ENCODE assay signal across 25 cellular contexts in the genomic region with DNA sequence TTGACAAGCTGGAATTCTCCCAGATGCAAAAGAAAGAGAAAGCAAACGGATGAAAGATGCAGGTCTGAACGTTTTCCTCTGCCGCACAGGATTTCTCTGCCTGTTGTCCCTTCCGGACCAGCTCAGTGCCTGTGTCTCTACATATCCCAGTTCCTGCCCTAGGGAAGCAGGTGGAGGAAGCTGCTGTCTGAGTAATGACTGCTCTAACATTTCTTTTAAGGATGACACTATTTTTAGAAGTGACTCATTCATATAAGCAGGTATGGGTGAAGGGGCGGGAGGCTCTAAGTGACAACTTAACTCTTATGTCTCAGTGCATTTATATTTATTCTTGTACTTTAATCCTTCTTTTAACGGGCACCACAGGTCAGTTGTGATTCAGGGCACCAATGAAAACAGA.
A peak's percentile ranks its signal among the peaks of the same experiment; 100 is the strongest.
DNase-seq lines count a peak whose midpoint lies in the region; FAIRE-seq and TF ChIP-seq lines count a peak whose summit lies in the region.
"Had no signal": no experiment of that assay in that cellular context is flagged by ENCODE, and none has a peak within 500 bp of the region (broad histone marks: within the 10 kb centered on the region; RNA-seq: fewer than 3 reads in every experiment).

No MANE protein-coding gene starts in this region.

- H3K27ac ChIP-seq in breast epithelium: no peak overlapping the region
- peak overlapping the region; percentile 38 for H3K27ac ChIP-seq in angular gyrus (ENCODE audit: low read depth, low read length)
- no peak overlapping the region for H3K27ac ChIP-seq in keratinocyte (ENCODE audit: control insufficient read depth, insufficient read depth, low read length)
- H3K27ac ChIP-seq: body of pancreas, upper lobe of left lung had no signal

- no peak for TF ChIP-seq POLR2A in breast epithelium (IDR thresholded peaks at IDR 0.05)

- peaks cover 6% of the 10 kb centered on the region for H3K4me1 Mint-ChIP-seq in MCF 10A (ENCODE audit: insufficient read depth, unreplicated experiment)
- H3K4me1 Mint-ChIP-seq: activated B cell treated with CpG ODN at 0.5 μM for 24 hours, natural killer cell had no signal

- no peak for TF ChIP-seq CTCF in MCF 10A (IDR thresholded peaks at IDR 0.05; ENCODE audit: unreplicated experiment)
- no peak for TF ChIP-seq CTCF in breast epithelium (IDR thresholded peaks at IDR 0.05)
- no peak for TF ChIP-seq CTCF in keratinocyte (optimal IDR thresholded peaks at IDR 0.05 in 1 of 3, IDR thresholded peaks at IDR 0.05 in 1 of 3, conservative IDR thresholded peaks at IDR 0.05 in 1 of 3; ENCODE audit: extremely low read depth in 1 of 3, insufficient read depth in 2 of 3, low read length in 3 of 3)

- intact Hi-C loops in MCF 10A (cut with micrococcal nuclease) (no loop called here), breast epithelium (cut with DNase I; ENCODE audit: low total_unique reads) (no loop called here)

- CTCF ChIA-PET in MCF 10A (lab: Yijun Ruan, JAX): interaction anchor here (0.7 to 1.3 kb wide), 2 partner anchors 10 to 42 kb away, joined by 3 to 4 read pairs; no protein-coding TSS in a partner anchor

- dilution Hi-C loops in keratinocyte (cut with MboI; ENCODE audit: extremely low pct_ligation_motif_present, low sequenced_read_pairs): no loop called here

- no peaks in the 10 kb centered on the region for H3K9me1 ChIP-seq in keratinocyte (ENCODE audit: control insufficient read depth, extremely low read depth, insufficient read depth, low read length)

- H3K4me3 Mint-ChIP-seq in MCF 10A (ENCODE audit: unreplicated experiment): no peak overlapping the region
- H3K4me3 Mint-ChIP-seq: activated B cell treated with CpG ODN at 0.5 μM for 24 hours; natural killer cell; stimulated activated naive CD8-positive, alpha-beta T cell treated with anti-CD3 and anti-CD28 coated beads, Interleukin-15, amount 100 ng/mL, for 72 hours; T-helper 2 cell treated with Interferon-gamma antibody and Interleukin-4, amounts not matched to agents 5 μg/mL and 100 μg/mL, for 36 hours had no signal

- H3K36me3 Mint-ChIP-seq in MCF 10A (ENCODE audit: insufficient read depth, unreplicated experiment): no peaks in the 10 kb centered on the region
- H3K36me3 Mint-ChIP-seq: natural killer cell had no signal

- H3K9ac ChIP-seq in keratinocyte (ENCODE audit: control insufficient read depth, extremely low read depth, insufficient read depth, low read length): no peak overlapping the region
- H3K9ac ChIP-seq: SK-N-SH had no signal

- no peaks in the 10 kb centered on the region for H4K20me1 ChIP-seq in keratinocyte (ENCODE audit: control insufficient read depth, extremely low read depth, insufficient read depth, low read length)

- H3K4me2 ChIP-seq in keratinocyte (ENCODE audit: control insufficient read depth, extremely low read depth, insufficient read depth, low read depth, low read length): peak overlapping the region; percentile 61
- H3K4me2 ChIP-seq: SK-N-SH had no signal

- peak; percentile 86 for FAIRE-seq in keratinocyte (lab: Jason Lieb, UNC)
- FAIRE-seq: colon, endometrium, H54 had no signal

- peak; percentile 31 for DNase-seq in MCF 10A (ENCODE audit: unreplicated experiment)
- no peak for DNase-seq in breast epithelium (ENCODE audit: low spot score in 2 of 2)
- peak; percentile 5 for DNase-seq in keratinocyte (ENCODE audit: low read depth, low spot score)
- no peak for DNase-seq in activated naive CD4-positive, alpha-beta T cell treated with anti-CD3 and anti-CD28 coated beads, Interleukin-2, amount 50 U/mL, for 16 hours
- no peak for DNase-seq in activated CD4-positive, alpha-beta T cell treated with anti-CD3 and anti-CD28 coated beads for 1 hour
- DNase-seq in NCI-H2171 (lab: John Stamatoyannopoulos, UW): no peak
- no peak for DNase-seq in NOMO-1 treated with dmso at 0.1 percent for 144 hours (lab: John Stamatoyannopoulos, UW; ENCODE audit: unreplicated experiment)
- DNase-seq: activated B cell treated with CpG ODN at 0.5 μM for 24 hours; activated CD4-positive, alpha-beta T cell treated with anti-CD3 and anti-CD28 coated beads, Interleukin-2, amount 50 U/mL, for 48 hours; activated effector memory CD4-positive, alpha-beta T cell treated with Interleukin-2 at 50 U/mL for 16 hours; body of pancreas; EL; natural killer cell; NCI-H1694 treated with DMSO at 0.1 percent for 48 hours; NCI-H446; SK-N-SH; stimulated activated CD4-positive, alpha-beta T cell treated with anti-CD3 and anti-CD28 coated beads, Interleukin-12 subunit alpha, Interleukin-12 subunit beta, amount 100 ng/mL, for 4 hours; stimulated activated CD4-positive, alpha-beta T cell treated with anti-CD3 and anti-CD28 coated beads, Interleukin-4, amount 100 ng/mL, for 4 hours; stimulated activated naive CD8-positive, alpha-beta T cell treated with anti-CD3 and anti-CD28 coated beads, Interleukin-15, amount 100 ng/mL, for 72 hours; upper lobe of left lung had no signal

- no peak overlapping the region for H3K27ac Mint-ChIP-seq in MCF 10A (ENCODE audit: low read depth, unreplicated experiment)
- H3K27ac Mint-ChIP-seq: activated B cell treated with CpG ODN at 0.5 μM for 24 hours; natural killer cell; stimulated activated naive CD8-positive, alpha-beta T cell treated with anti-CD3 and anti-CD28 coated beads, Interleukin-15, amount 100 ng/mL, for 72 hours; T-helper 2 cell treated with Interferon-gamma antibody and Interleukin-4, amounts not matched to agents 5 μg/mL and 100 μg/mL, for 36 hours had no signal

- H2AFZ ChIP-seq in keratinocyte (ENCODE audit: control insufficient read depth, low read length): no peak overlapping the region

- peaks cover 70% of the 10 kb centered on the region for H3K27me3 Mint-ChIP-seq in MCF 10A (ENCODE audit: insufficient read depth, unreplicated experiment)
- H3K27me3 Mint-ChIP-seq: activated B cell treated with CpG ODN at 0.5 μM for 24 hours had no signal

- no peak overlapping the region for H3K4me3 ChIP-seq in breast epithelium
- peak overlapping the region in 2 of 3 experiments; percentile 3 to 26 for H3K4me3 ChIP-seq in keratinocyte (ENCODE audit: control insufficient read depth in 2 of 3, extremely low read depth in 1 of 3, insufficient read depth in 2 of 3, low read depth in 1 of 3, low read length in 3 of 3)
- H3K4me3 ChIP-seq: body of pancreas, upper lobe of left lung had no signal

- no peaks in the 10 kb centered on the region for H3K79me2 ChIP-seq in keratinocyte (ENCODE audit: control insufficient read depth, insufficient read depth, low read length)

- H3K36me3 ChIP-seq in breast epithelium (no peaks in the 10 kb centered on the region), keratinocyte (ENCODE audit: control insufficient read depth in 2 of 2, extremely low read depth in 1 of 2, insufficient read depth in 2 of 2, low read length in 2 of 2) (no peaks in the 10 kb centered on the region)
- H3K36me3 ChIP-seq: upper lobe of left lung had no signal

- no peaks in the 10 kb centered on the region for H3K9me3 Mint-ChIP-seq in MCF 10A (ENCODE audit: unreplicated experiment)
- H3K9me3 Mint-ChIP-seq: activated B cell treated with CpG ODN at 0.5 μM for 24 hours; natural killer cell; stimulated activated naive CD8-positive, alpha-beta T cell treated with anti-CD3 and anti-CD28 coated beads, Interleukin-15, amount 100 ng/mL, for 72 hours; T-helper 2 cell treated with Interferon-gamma antibody and Interleukin-4, amounts not matched to agents 5 μg/mL and 100 μg/mL, for 36 hours had no signal

- H3K4me1 ChIP-seq in breast epithelium (no peaks in the 10 kb centered on the region), keratinocyte (ENCODE audit: control insufficient read depth, extremely low read depth, insufficient read depth, low read length) (peaks cover 12% of the 10 kb centered on the region)
- H3K4me1 ChIP-seq: body of pancreas, upper lobe of left lung had no signal

- H3K27me3 ChIP-seq in breast epithelium (no peaks in the 10 kb centered on the region), keratinocyte (ENCODE audit: control insufficient read depth, extremely low read depth, insufficient read depth, low read length) (no peaks in the 10 kb centered on the region)
- H3K27me3 ChIP-seq: body of pancreas, upper lobe of left lung had no signal

- POLR2A ChIA-PET in MCF 10A (lab: Yijun Ruan, JAX): no interaction called here

- H3K9me3 ChIP-seq in breast epithelium (no peaks in the 10 kb centered on the region), keratinocyte (ENCODE audit: control insufficient read depth, low read depth, low read length) (no peaks in the 10 kb centered on the region)
- H3K9me3 ChIP-seq: body of pancreas, SK-N-SH, upper lobe of left lung had no signal

- no TSS peak for BruUV-seq in MCF 10A (replicated peaks; lab: Mats Ljungman, UMichigan)

Comparison
In these comparisons a context has a peak if more than half of its experiments do, and no peak if none do; other contexts are left out.
1. DNase-seq: peak in MCF 10A (single experiment) and keratinocyte (single experiment); none in breast epithelium (0 of 2), activated naive CD4-positive, alpha-beta T cell treated with anti-CD3 and anti-CD28 coated beads, Interleukin-2, amount 50 U/mL, for 16 hours (single experiment), activated CD4-positive, alpha-beta T cell treated with anti-CD3 and anti-CD28 coated beads for 1 hour (single experiment), NCI-H2171 (single experiment) and NOMO-1 treated with dmso at 0.1 percent for 144 hours (single experiment).
2. H3K4me3 ChIP-seq: peak in keratinocyte (2 of 3); none in breast epithelium (0 of 3).